In the genomic region with DNA sequence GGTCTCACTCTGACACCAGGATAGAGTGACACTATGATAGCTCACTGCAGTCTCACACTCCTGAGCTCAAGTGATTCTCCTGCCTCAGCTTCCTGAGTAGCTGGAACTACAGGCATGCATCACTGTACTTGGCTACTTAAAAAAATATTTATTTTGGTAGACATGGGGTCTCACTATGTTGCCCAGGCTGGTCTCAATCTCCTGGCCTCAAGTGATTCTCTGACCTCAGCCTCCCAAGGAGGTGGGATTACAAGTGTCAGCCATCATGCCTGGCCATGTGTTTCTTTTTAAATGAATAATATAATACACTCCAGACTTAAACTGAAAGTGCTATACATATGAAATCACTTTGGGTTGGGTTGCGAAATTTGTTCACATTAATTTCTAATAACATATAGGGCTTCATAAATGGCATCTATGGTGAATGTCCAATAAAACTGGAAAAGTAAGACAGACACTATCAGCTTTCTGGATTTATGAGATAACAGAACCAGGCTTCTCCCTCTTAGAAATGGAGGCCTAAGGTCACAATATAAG, we compare ENCODE assay signal across 24 cellular contexts.
"Had no signal": no experiment of that assay in that cellular context is flagged by ENCODE, and none has a peak within 500 bp of the region (broad histone marks: within the 10 kb centered on the region; RNA-seq: fewer than 3 reads in every experiment).

No MANE protein-coding gene starts in this region.

- H3K4me3 ChIP-seq: pancreas, prostate gland, smooth muscle cell, stomach, tibial nerve had no signal

- H3K27ac ChIP-seq: pancreas, prostate gland had no signal

- H3K36me3 ChIP-seq: pancreas, prostate gland had no signal

- H3K4me1 ChIP-seq: prostate gland had no signal

- H3K27me3 Mint-ChIP-seq: activated CD4-positive, alpha-beta memory T cell treated with anti-CD3 and anti-CD28 coated beads for 36 hours; activated T-cell treated with anti-CD3 and anti-CD28 coated beads, Interleukin-2, amount 50 U/mL, for 24 hours; activated T-helper 17 cell treated with anti-CD3 and anti-CD28 coated beads, Interleukin-2, amount 50 U/mL, for 72 hours; naive B cell; stimulated activated naive B cell treated with anti-CD40 and anti-IgM and Interleukin-4, amounts not matched to agents 10 μg/mL and 1 μg/mL and 100 μg/mL, for 72 hours had no signal

- FAIRE-seq: endothelial cell of umbilical vein, kidney had no signal

- H3K4me3 Mint-ChIP-seq: activated CD4-positive, alpha-beta memory T cell treated with anti-CD3 and anti-CD28 coated beads for 36 hours; activated T-cell treated with anti-CD3 and anti-CD28 coated beads, Interleukin-2, amount 50 U/mL, for 24 hours; activated T-helper 17 cell treated with anti-CD3 and anti-CD28 coated beads, Interleukin-2, amount 50 U/mL, for 72 hours; mesothelial cell of epicardium; naive B cell; stimulated activated naive B cell treated with anti-CD40 and anti-IgM and Interleukin-4, amounts not matched to agents 10 μg/mL and 1 μg/mL and 100 μg/mL, for 72 hours had no signal

- DNase-seq: activated CD4-positive, alpha-beta memory T cell treated with anti-CD3 and anti-CD28 coated beads for 36 hours; activated CD4-positive, alpha-beta T cell treated with anti-CD3 and anti-CD28 coated beads for 4 hours; activated CD8-positive, alpha-beta memory T cell treated with anti-CD3 and anti-CD28 coated beads, Interleukin-2, amount 50 U/mL, for 48 hours; activated gamma-delta T cell treated with Interleukin-2 at 50 U/mL for 16 hours; activated naive CD4-positive, alpha-beta T cell treated with anti-CD3 and anti-CD28 coated beads, Interleukin-2, amount 50 U/mL, for 16 hours; activated T-cell treated with anti-CD3 and anti-CD28 coated beads, Interleukin-2, amount 50 U/mL, for 24 hours; amniotic stem cell; caudate nucleus; head of caudate nucleus; hippocampal formation; kidney; left colon; naive B cell; pancreas; retina; stimulated activated CD4-positive, alpha-beta T cell treated with anti-CD3 and anti-CD28 coated beads, Interleukin-1b, Interleukin-23, amount 100 ng/mL, for 48 hours; stimulated activated naive B cell treated with anti-CD40 and anti-IgM and Interleukin-4, amounts not matched to agents 10 μg/mL and 1 μg/mL and 100 μg/mL, for 72 hours; stomach had no signal

- ATAC-seq: activated T-helper 17 cell treated with anti-CD3 and anti-CD28 coated beads, Interleukin-2, amount 50 U/mL, for 72 hours; left colon; pancreas; stimulated activated naive B cell treated with anti-CD40 and anti-IgM and Interleukin-4, amounts not matched to agents 10 μg/mL and 1 μg/mL and 100 μg/mL, for 72 hours had no signal

- H3K4me1 Mint-ChIP-seq: activated T-helper 17 cell treated with anti-CD3 and anti-CD28 coated beads, Interleukin-2, amount 50 U/mL, for 72 hours; naive B cell; stimulated activated naive B cell treated with anti-CD40 and anti-IgM and Interleukin-4, amounts not matched to agents 10 μg/mL and 1 μg/mL and 100 μg/mL, for 72 hours had no signal

- H3K27ac Mint-ChIP-seq: activated CD4-positive, alpha-beta memory T cell treated with anti-CD3 and anti-CD28 coated beads for 36 hours; activated T-cell treated with anti-CD3 and anti-CD28 coated beads, Interleukin-2, amount 50 U/mL, for 24 hours; activated T-helper 17 cell treated with anti-CD3 and anti-CD28 coated beads, Interleukin-2, amount 50 U/mL, for 72 hours; mesothelial cell of epicardium; stimulated activated naive B cell treated with anti-CD40 and anti-IgM and Interleukin-4, amounts not matched to agents 10 μg/mL and 1 μg/mL and 100 μg/mL, for 72 hours had no signal

- H3K27me3 ChIP-seq: pancreas, stomach, tibial nerve had no signal

- H3K9me3 Mint-ChIP-seq: activated CD4-positive, alpha-beta memory T cell treated with anti-CD3 and anti-CD28 coated beads for 36 hours; activated T-cell treated with anti-CD3 and anti-CD28 coated beads, Interleukin-2, amount 50 U/mL, for 24 hours; activated T-helper 17 cell treated with anti-CD3 and anti-CD28 coated beads, Interleukin-2, amount 50 U/mL, for 72 hours; naive B cell had no signal

- H3K4me2 ChIP-seq: smooth muscle cell had no signal

- H3K9me3 ChIP-seq: pancreas, prostate gland, stomach, tibial nerve had no signal
